ENCODE assay signal across 17 cellular contexts in genomic region chr3:101183151-101183550, GRCh38.
"Had no signal": no experiment of that assay in that cellular context is flagged by ENCODE, and none has a peak within 500 bp of the region (broad histone marks: within the 10 kb centered on the region; RNA-seq: fewer than 3 reads in every experiment).

No MANE protein-coding gene starts in this region.

- H3K9me3 ChIP-seq: MG63, Peyer's patch, SJCRH30 had no signal

- DNase-seq: Karpas-422, KG1, NCI-H1092, NCI-H1436, NCI-H187, NCI-H2029, NCI-H2081 treated with DMSO at 0.1 percent for 48 hours, NCI-H2171, NCI-H446, NCI-H510A, NCI-H524 treated with DMSO at 0.1 percent for 48 hours, NCI-H69, NCI-H774, Peyer's patch, SHP77 treated with DMSO at 0.1 percent for 48 hours, SJCRH30 had no signal

- H3K4me1 ChIP-seq: Peyer's patch, SJCRH30 had no signal

- H3K36me3 ChIP-seq: MG63, Peyer's patch, SJCRH30 had no signal

- H3K4me3 ChIP-seq: MG63, Peyer's patch, SJCRH30 had no signal

- H3K27ac ChIP-seq: Peyer's patch, SJCRH30 had no signal

- H3K27me3 ChIP-seq: MG63, Peyer's patch, SJCRH30 had no signal
